ENCODE assay signal across 10 cellular contexts in genomic region chr9:71795097-71795807, GRCh38. TPM values are rescaled to one million over a fixed set of nuclear protein-coding genes. Genes with fewer than 3 reads are reported as not detected.
DNase-seq lines count a peak whose midpoint lies in the region; ATAC-seq lines count a peak whose summit lies in the region.
"Had no signal": no experiment of that assay in that cellular context is flagged by ENCODE, and none has a peak within 500 bp of the region (broad histone marks: within the 10 kb centered on the region; RNA-seq: fewer than 3 reads in every experiment).

No MANE protein-coding gene starts in this region.

- peak in 2 of 3 donors; percentile 84 to 90 for DNase-seq in CD4-positive, CD25-positive, alpha-beta regulatory T cell
- DNase-seq in activated T-helper 1 cell treated with anti-CD3 and anti-CD28 coated beads, Interleukin-12 subunit alpha, Interleukin-12 subunit beta, Interleukin-2, Interleukin-4 antibody, amounts not matched to agents 30 ng/mL and 10 ng/mL and 1 ng/mL, durations not matched to agents 14 hours and 24 hours and 36 hours (ENCODE audit: low spot score): no peak
- DNase-seq in NCI-H526 treated with DMSO at 0.1 percent for 48 hours (lab: John Stamatoyannopoulos, UW) (no peak), cardiac septum (ENCODE audit: low spot score) (no peak), H7 (no peak)
- no peak for DNase-seq in stimulated activated CD4-positive, alpha-beta T cell treated with anti-CD3 and anti-CD28 coated beads, Interleukin-2, amount 100 ng/mL, for 24 hours
- DNase-seq: EL, NCI-H446 had no signal

- peaks cover 0 to 2% (median 0%) of the 10 kb centered on the region in 7 donors for H3K9me3 Mint-ChIP-seq in CD4-positive, CD25-positive, alpha-beta regulatory T cell
- no peaks in the 10 kb centered on the region for H3K9me3 Mint-ChIP-seq in activated T-helper 1 cell treated with anti-CD3 and anti-CD28 coated beads, Interleukin-12 subunit alpha, Interleukin-12 subunit beta, Interleukin-2, Interleukin-4 antibody, amounts not matched to agents 30 ng/mL and 10 ng/mL and 1 ng/mL, durations not matched to agents 14 hours and 24 hours and 36 hours

- peaks cover 50% of the 10 kb centered on the region for H3K4me1 ChIP-seq in CD4-positive, CD25-positive, alpha-beta regulatory T cell (ENCODE audit: control insufficient read depth, insufficient read depth, low read length, poor library complexity, severe bottlenecking)

- no peaks in the 10 kb centered on the region for H3K27me3 Mint-ChIP-seq in CD4-positive, CD25-positive, alpha-beta regulatory T cell
- H3K27me3 Mint-ChIP-seq in activated T-helper 1 cell treated with anti-CD3 and anti-CD28 coated beads, Interleukin-12 subunit alpha, Interleukin-12 subunit beta, Interleukin-2, Interleukin-4 antibody, amounts not matched to agents 30 ng/mL and 10 ng/mL and 1 ng/mL, durations not matched to agents 14 hours and 24 hours and 36 hours (ENCODE audit: insufficient read depth): no peaks in the 10 kb centered on the region

- peak overlapping the region; percentile 61 for H3K4me3 ChIP-seq in CD4-positive, CD25-positive, alpha-beta regulatory T cell (ENCODE audit: low read depth, low read length)
- no peak overlapping the region for H3K4me3 ChIP-seq in H7 (ENCODE audit: insufficient read depth, low read depth, low read length)

- H3K27ac ChIP-seq in CD4-positive, CD25-positive, alpha-beta regulatory T cell (ENCODE audit: insufficient read depth, low read length, poor library complexity, severe bottlenecking): peak overlapping the region; percentile 77

- no peaks in the 10 kb centered on the region for H3K9me3 ChIP-seq in CD4-positive, CD25-positive, alpha-beta regulatory T cell (ENCODE audit: control insufficient read depth in 2 of 2, low read length in 2 of 2)

- H3K36me3 Mint-ChIP-seq in CD4-positive, CD25-positive, alpha-beta regulatory T cell: peaks cover 4% of the 10 kb centered on the region
- no peaks in the 10 kb centered on the region for H3K36me3 Mint-ChIP-seq in activated T-helper 1 cell treated with anti-CD3 and anti-CD28 coated beads, Interleukin-12 subunit alpha, Interleukin-12 subunit beta, Interleukin-2, Interleukin-4 antibody, amounts not matched to agents 30 ng/mL and 10 ng/mL and 1 ng/mL, durations not matched to agents 14 hours and 24 hours and 36 hours (ENCODE audit: low read depth)

- peak overlapping the region; percentile 94 to 100 (median 94) for H3K27ac Mint-ChIP-seq in CD4-positive, CD25-positive, alpha-beta regulatory T cell
- H3K27ac Mint-ChIP-seq in activated T-helper 1 cell treated with anti-CD3 and anti-CD28 coated beads, Interleukin-12 subunit alpha, Interleukin-12 subunit beta, Interleukin-2, Interleukin-4 antibody, amounts not matched to agents 30 ng/mL and 10 ng/mL and 1 ng/mL, durations not matched to agents 14 hours and 24 hours and 36 hours: peak overlapping the region; percentile 88

- intact Hi-C loops in activated T-helper 1 cell treated with anti-CD3 and anti-CD28 coated beads, Interleukin-12 subunit alpha, Interleukin-12 subunit beta, Interleukin-2, Interleukin-4 antibody, amounts not matched to agents 30 ng/mL and 10 ng/mL and 1 ng/mL, durations not matched to agents 14 hours and 24 hours and 36 hours (cut with micrococcal nuclease): loop anchor here (1.0 kb wide), 2 partner anchors 12 to 26 kb away; no protein-coding TSS in a partner anchor
- intact Hi-C loops in cardiac septum (cut with DNase I): no loop called here

- H3K4me1 Mint-ChIP-seq in CD4-positive, CD25-positive, alpha-beta regulatory T cell: peaks cover 37 to 82% (median 49%) of the 10 kb centered on the region in 4 donors
- peaks cover 32% of the 10 kb centered on the region for H3K4me1 Mint-ChIP-seq in activated T-helper 1 cell treated with anti-CD3 and anti-CD28 coated beads, Interleukin-12 subunit alpha, Interleukin-12 subunit beta, Interleukin-2, Interleukin-4 antibody, amounts not matched to agents 30 ng/mL and 10 ng/mL and 1 ng/mL, durations not matched to agents 14 hours and 24 hours and 36 hours (ENCODE audit: low read depth)

- no peaks in the 10 kb centered on the region for H3K36me3 ChIP-seq in CD4-positive, CD25-positive, alpha-beta regulatory T cell (ENCODE audit: control insufficient read depth, insufficient read depth, low read length)
- no peaks in the 10 kb centered on the region for H3K36me3 ChIP-seq in H7 (replicated peaks; ENCODE audit: control insufficient read depth, insufficient read depth, low read length)

- H3K4me3 Mint-ChIP-seq in CD4-positive, CD25-positive, alpha-beta regulatory T cell: peak overlapping the region; percentile 32 to 81 (median 68)
- H3K4me3 Mint-ChIP-seq in activated T-helper 1 cell treated with anti-CD3 and anti-CD28 coated beads, Interleukin-12 subunit alpha, Interleukin-12 subunit beta, Interleukin-2, Interleukin-4 antibody, amounts not matched to agents 30 ng/mL and 10 ng/mL and 1 ng/mL, durations not matched to agents 14 hours and 24 hours and 36 hours: peak overlapping the region; percentile 57

- no peaks in the 10 kb centered on the region for H3K27me3 ChIP-seq in CD4-positive, CD25-positive, alpha-beta regulatory T cell (ENCODE audit: control insufficient read depth, insufficient read depth, low read length)
- H3K27me3 ChIP-seq in H7 (ENCODE audit: control insufficient read depth, insufficient read depth, low read length): no peaks in the 10 kb centered on the region

- peak; percentile 93 for ATAC-seq in CD4-positive, CD25-positive, alpha-beta regulatory T cell (ENCODE audit: low read depth in 2 of 2)
- ATAC-seq in GM19043 (IDR thresholded peaks at IDR 0.05; ENCODE audit: low read depth, unreplicated experiment) (peak; percentile 83), HG03060 (IDR thresholded peaks at IDR 0.05; ENCODE audit: low read depth, unreplicated experiment) (peak; percentile 88)

RNA-seq across cellular contexts. Expression of gene CEMIP2, which starts 26.9 kb away (rescaled TPM):
- 407 TPM for total RNA-seq in CD4-positive, CD25-positive, alpha-beta regulatory T cell
- 10 to 100 TPM; 25.8 to 29.0 (median 27.9) TPM for polyA plus RNA-seq in CD4-positive, CD25-positive, alpha-beta regulatory T cell
- 70.0 and 79.1 TPM in 2 replicates for total RNA-seq in activated T-helper 1 cell treated with anti-CD3 and anti-CD28 coated beads, Interleukin-12 subunit alpha, Interleukin-12 subunit beta, Interleukin-2, Interleukin-4 antibody, amounts not matched to agents 30 ng/mL and 10 ng/mL and 1 ng/mL, durations not matched to agents 14 hours and 24 hours and 36 hours
- 11.2 TPM for total RNA-seq in cardiac septum
- 21.8 and 27.2 TPM in 2 replicates for total RNA-seq in H7 (2014; rRNA removed; shearing (Covaris generic))

Comparison
In these comparisons a context has a peak if more than half of its experiments do, and no peak if none do; other contexts are left out.
1. DNase-seq: peak in CD4-positive, CD25-positive, alpha-beta regulatory T cell (2 of 3); none in activated T-helper 1 cell treated with anti-CD3 and anti-CD28 coated beads, Interleukin-12 subunit alpha, Interleukin-12 subunit beta, Interleukin-2, Interleukin-4 antibody, amounts not matched to agents 30 ng/mL and 10 ng/mL and 1 ng/mL, durations not matched to agents 14 hours and 24 hours and 36 hours (single experiment), NCI-H526 treated with DMSO at 0.1 percent for 48 hours (single experiment), cardiac septum (single experiment), H7 (single experiment) and stimulated activated CD4-positive, alpha-beta T cell treated with anti-CD3 and anti-CD28 coated beads, Interleukin-2, amount 100 ng/mL, for 24 hours (0 of 2).
2. Peak in every context shown above with its lines, with median percentiles within 50 percentile points of each other: ATAC-seq.